Comparison of ENCODE assay signal across 36 cellular contexts in genomic region chr9:71754151-71754550, GRCh38.
"Had no signal": no experiment of that assay in that cellular context is flagged by ENCODE, and none has a peak within 500 bp of the region (broad histone marks: within the 10 kb centered on the region; RNA-seq: fewer than 3 reads in every experiment).

No MANE protein-coding gene starts in this region.

- H3K4me3 ChIP-seq: body of pancreas, coronary artery, dorsolateral prefrontal cortex, gastroesophageal sphincter, heart left ventricle, lower lobe of right lung, pancreas, prostate gland, sigmoid colon, thyroid gland, upper lobe of left lung, vagina had no signal

- H3K36me3 ChIP-seq: pancreas, prostate gland, WERI-Rb-1 had no signal

- ATAC-seq: activated CD8-positive, alpha-beta T cell treated with anti-CD3 and anti-CD28 coated beads for 36 hours; activated T-cell treated with anti-CD3 and anti-CD28 coated beads, Interleukin-2, amount 50 U/mL, for 4 hours; activated T-helper 17 cell treated with anti-CD3 and anti-CD28 coated beads, Interleukin-2, amount 50 U/mL, for 72 hours; body of pancreas; effector memory CD8-positive, alpha-beta T cell; gastroesophageal sphincter; heart left ventricle; left lobe of liver; lower lobe of right lung; natural killer cell treated with Interleukin-12 subunit alpha and Interleukin-12 subunit beta and Interleukin-15 and Interleukin-18, amount 100 ng/mL, for 72 hours; pancreas; stimulated activated memory B cell treated with anti-CD40 and anti-IgM and Interleukin-4, amounts not matched to agents 10 μg/mL and 1 μg/mL and 100 μg/mL, for 72 hours; stimulated activated naive CD8-positive, alpha-beta T cell treated with anti-CD3 and anti-CD28 coated beads, Interleukin-15, amount 100 ng/mL, for 72 hours; T-helper 17 cell had no signal

- H3K36me3 Mint-ChIP-seq: natural killer cell treated with Interleukin-12 subunit alpha and Interleukin-12 subunit beta and Interleukin-15 and Interleukin-18, amount 100 ng/mL, for 72 hours had no signal

- H3K27me3 ChIP-seq: body of pancreas, dorsolateral prefrontal cortex, gastroesophageal sphincter, heart left ventricle, pancreas, sigmoid colon, thyroid gland, upper lobe of left lung, vagina had no signal

- H3K27me3 Mint-ChIP-seq: activated CD8-positive, alpha-beta T cell treated with anti-CD3 and anti-CD28 coated beads for 36 hours; activated naive CD4-positive, alpha-beta T cell treated with anti-CD3 and anti-CD28 coated beads, Interleukin-2, amount 50 U/mL, for 24 hours; activated T-helper 17 cell treated with anti-CD3 and anti-CD28 coated beads, Interleukin-2, amount 50 U/mL, for 72 hours; effector memory CD8-positive, alpha-beta T cell; natural killer cell treated with Interleukin-12 subunit alpha and Interleukin-12 subunit beta and Interleukin-15 and Interleukin-18, amount 100 ng/mL, for 72 hours; stimulated activated memory B cell treated with anti-CD40 and anti-IgM and Interleukin-4, amounts not matched to agents 10 μg/mL and 1 μg/mL and 100 μg/mL, for 72 hours; stimulated activated naive CD8-positive, alpha-beta T cell treated with anti-CD3 and anti-CD28 coated beads, Interleukin-15, amount 100 ng/mL, for 72 hours; T-helper 17 cell had no signal

- H3K27ac ChIP-seq: body of pancreas, coronary artery, dorsolateral prefrontal cortex, gastroesophageal sphincter, heart left ventricle, lower lobe of right lung, pancreas, prostate gland, sigmoid colon, thyroid gland, upper lobe of left lung, vagina, WERI-Rb-1 had no signal

- H3K27ac Mint-ChIP-seq: activated CD8-positive, alpha-beta T cell treated with anti-CD3 and anti-CD28 coated beads for 36 hours; activated naive CD4-positive, alpha-beta T cell treated with anti-CD3 and anti-CD28 coated beads, Interleukin-2, amount 50 U/mL, for 24 hours; activated T-helper 17 cell treated with anti-CD3 and anti-CD28 coated beads, Interleukin-2, amount 50 U/mL, for 72 hours; effector memory CD8-positive, alpha-beta T cell; natural killer cell treated with Interleukin-12 subunit alpha and Interleukin-12 subunit beta and Interleukin-15 and Interleukin-18, amount 100 ng/mL, for 72 hours; stimulated activated memory B cell treated with anti-CD40 and anti-IgM and Interleukin-4, amounts not matched to agents 10 μg/mL and 1 μg/mL and 100 μg/mL, for 72 hours; stimulated activated naive CD8-positive, alpha-beta T cell treated with anti-CD3 and anti-CD28 coated beads, Interleukin-15, amount 100 ng/mL, for 72 hours had no signal

- H3K9me3 ChIP-seq: body of pancreas, gastroesophageal sphincter, heart left ventricle, lower lobe of right lung, pancreas, prostate gland, sigmoid colon, thyroid gland, upper lobe of left lung, vagina had no signal

- DNase-seq: activated CD4-positive, alpha-beta T cell treated with anti-CD3 and anti-CD28 coated beads for 1 hour; activated CD4-positive, alpha-beta T cell treated with anti-CD3 and anti-CD28 coated beads, Interleukin-2, amount 50 U/mL, for 1 hour; activated CD8-positive, alpha-beta T cell treated with anti-CD3 and anti-CD28 coated beads for 36 hours; activated gamma-delta T cell treated with Interleukin-2 at 50 U/mL for 16 hours; activated T-cell treated with anti-CD3 and anti-CD28 coated beads, Interleukin-2, amount 50 U/mL, for 4 hours; aorta; body of pancreas; dorsolateral prefrontal cortex; effector memory CD8-positive, alpha-beta T cell; heart left ventricle; kidney glomerular epithelial cell; lower lobe of right lung; mesendoderm; pancreas; retina; sigmoid colon; small intestine; stimulated activated CD4-positive, alpha-beta T cell treated with anti-CD3 and anti-CD28 coated beads, Interleukin-1b, Interleukin-23, amount 100 ng/mL, for 48 hours; stimulated activated CD4-positive, alpha-beta T cell treated with anti-CD3 and anti-CD28 coated beads, Interleukin-4, amount 100 ng/mL, for 4 hours; stimulated activated CD8-positive, alpha-beta memory T cell treated with anti-CD3 and anti-CD28 coated beads, Interleukin-4, amount 100 ng/mL, for 48 hours; stimulated activated naive CD8-positive, alpha-beta T cell treated with anti-CD3 and anti-CD28 coated beads, Interleukin-15, amount 100 ng/mL, for 72 hours; substantia nigra; T-helper 17 cell; T1000; thyroid gland; upper lobe of left lung; WERI-Rb-1 had no signal

- H3K4me3 Mint-ChIP-seq: activated CD8-positive, alpha-beta T cell treated with anti-CD3 and anti-CD28 coated beads for 36 hours; activated naive CD4-positive, alpha-beta T cell treated with anti-CD3 and anti-CD28 coated beads, Interleukin-2, amount 50 U/mL, for 24 hours; activated T-cell treated with anti-CD3 and anti-CD28 coated beads, Interleukin-2, amount 50 U/mL, for 4 hours; activated T-helper 17 cell treated with anti-CD3 and anti-CD28 coated beads, Interleukin-2, amount 50 U/mL, for 72 hours; effector memory CD8-positive, alpha-beta T cell; natural killer cell treated with Interleukin-12 subunit alpha and Interleukin-12 subunit beta and Interleukin-15 and Interleukin-18, amount 100 ng/mL, for 72 hours; stimulated activated memory B cell treated with anti-CD40 and anti-IgM and Interleukin-4, amounts not matched to agents 10 μg/mL and 1 μg/mL and 100 μg/mL, for 72 hours; stimulated activated naive CD8-positive, alpha-beta T cell treated with anti-CD3 and anti-CD28 coated beads, Interleukin-15, amount 100 ng/mL, for 72 hours; T-helper 17 cell had no signal

- H3K9me3 Mint-ChIP-seq: activated CD8-positive, alpha-beta T cell treated with anti-CD3 and anti-CD28 coated beads for 36 hours; activated naive CD4-positive, alpha-beta T cell treated with anti-CD3 and anti-CD28 coated beads, Interleukin-2, amount 50 U/mL, for 24 hours; activated T-cell treated with anti-CD3 and anti-CD28 coated beads, Interleukin-2, amount 50 U/mL, for 4 hours; activated T-helper 17 cell treated with anti-CD3 and anti-CD28 coated beads, Interleukin-2, amount 50 U/mL, for 72 hours; effector memory CD8-positive, alpha-beta T cell; natural killer cell treated with Interleukin-12 subunit alpha and Interleukin-12 subunit beta and Interleukin-15 and Interleukin-18, amount 100 ng/mL, for 72 hours; stimulated activated memory B cell treated with anti-CD40 and anti-IgM and Interleukin-4, amounts not matched to agents 10 μg/mL and 1 μg/mL and 100 μg/mL, for 72 hours; stimulated activated naive CD8-positive, alpha-beta T cell treated with anti-CD3 and anti-CD28 coated beads, Interleukin-15, amount 100 ng/mL, for 72 hours had no signal
